ENCODE assay signal across 13 cellular contexts in the genomic region with DNA sequence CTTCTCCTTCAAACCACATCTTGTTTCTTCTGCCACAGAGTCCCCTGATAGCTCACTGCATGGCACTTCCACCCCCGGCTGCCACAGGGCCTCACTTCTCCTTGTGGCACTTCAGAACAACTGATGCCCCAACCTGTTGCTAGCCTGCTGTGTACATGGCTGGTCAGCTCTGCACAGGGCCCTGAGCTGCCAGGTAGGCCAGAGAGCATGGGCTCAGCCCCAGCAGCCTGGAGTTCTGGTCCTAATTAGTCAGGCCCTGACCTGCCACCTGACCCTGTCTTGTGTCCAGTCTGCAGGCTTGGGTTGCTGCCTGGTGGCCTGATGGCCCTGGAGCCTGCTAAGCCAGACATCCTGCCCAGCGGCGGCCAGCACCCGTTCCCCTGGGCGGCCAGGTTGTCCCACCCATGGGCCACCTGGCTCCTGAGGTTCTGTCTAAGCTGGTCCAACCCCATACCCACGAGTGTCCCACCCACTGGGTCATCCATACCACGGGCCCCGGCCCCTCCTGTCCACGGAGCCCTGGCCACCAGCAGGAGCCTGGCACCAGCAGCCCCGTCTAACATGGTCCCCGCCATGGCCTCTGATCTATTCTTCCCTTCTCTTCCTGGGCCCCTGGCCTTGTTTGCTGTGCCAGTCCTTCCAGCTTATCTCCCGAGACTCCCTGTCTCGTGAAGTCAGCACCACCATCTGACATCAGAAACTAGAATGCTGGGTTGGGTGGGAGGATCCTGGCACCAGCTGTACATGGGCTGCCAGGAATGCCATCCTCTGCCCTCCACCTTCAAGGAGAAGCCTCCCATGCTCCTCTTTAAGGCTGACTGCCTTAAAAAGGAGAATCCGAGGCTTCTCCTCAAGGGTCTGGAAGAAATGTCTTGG. TPM values are rescaled to one million over a fixed set of nuclear protein-coding genes. Genes with fewer than 3 reads are reported as not detected.
A peak's percentile ranks its signal among the peaks of the same experiment; 100 is the strongest.
DNase-seq lines count a peak whose midpoint lies in the region; ATAC-seq and TF ChIP-seq lines count a peak whose summit lies in the region.
"Had no signal": no experiment of that assay in that cellular context is flagged by ENCODE, and none has a peak within 500 bp of the region (broad histone marks: within the 10 kb centered on the region; RNA-seq: fewer than 3 reads in every experiment).

No MANE protein-coding gene starts in this region.

- TF ChIP-seq CTCF in CD14-positive monocyte (IDR thresholded peaks at IDR 0.05) (no peak), nephron progenitor cell (IDR thresholded peaks at IDR 0.05) (no peak)

- H3K4me1 ChIP-seq in CD8-positive, alpha-beta memory T cell (ENCODE audit: insufficient read depth, low read length) = peaks cover 21% of the 10 kb centered on the region

- H3K36me3 ChIP-seq in CD8-positive, alpha-beta memory T cell (ENCODE audit: insufficient read depth, low read length) = no peaks in the 10 kb centered on the region
- H3K36me3 ChIP-seq: BE2C had no signal

- H3K27ac ChIP-seq in CD8-positive, alpha-beta memory T cell (ENCODE audit: low read depth, low read length) = no peak overlapping the region
- H3K27ac ChIP-seq: epithelial cell of prostate had no signal

- H3K4me1 Mint-ChIP-seq in CD14-positive monocyte (peaks cover 29% of the 10 kb centered on the region), nephron progenitor cell (peaks cover 46% of the 10 kb centered on the region)
- peaks cover 12 to 21% (median 16%) of the 10 kb centered on the region in 3 donors for H3K4me1 Mint-ChIP-seq in CD8-positive, alpha-beta memory T cell

- no peaks in the 10 kb centered on the region for H3K9me3 ChIP-seq in CD8-positive, alpha-beta memory T cell (ENCODE audit: low read length)
- H3K9me3 ChIP-seq: BE2C, SK-N-SH had no signal

- H3K36me3 Mint-ChIP-seq in CD14-positive monocyte = peaks cover 5 to 11% of the 10 kb centered on the region in 2 donors
- peaks cover 0 to 11% (median 8%) of the 10 kb centered on the region in 3 donors for H3K36me3 Mint-ChIP-seq in CD8-positive, alpha-beta memory T cell
- H3K36me3 Mint-ChIP-seq in nephron progenitor cell (ENCODE audit: low read depth) = no peaks in the 10 kb centered on the region

- H3K9me3 Mint-ChIP-seq in CD14-positive monocyte = peaks cover 6 to 9% (median 7%) of the 10 kb centered on the region in 7 donors
- H3K9me3 Mint-ChIP-seq in CD8-positive, alpha-beta memory T cell = no peaks in the 10 kb centered on the region
- no peaks in the 10 kb centered on the region for H3K9me3 Mint-ChIP-seq in nephron progenitor cell

- intact Hi-C loops in CD14-positive monocyte (cut with micrococcal nuclease) = loop anchor here in 1 of 2 donors (2.0 kb wide), 1 partner anchor 14 kb away; no protein-coding TSS in a partner anchor

- CTCF ChIA-PET in CD8-positive, alpha-beta memory T cell (lab: Charles Lee) = interaction anchor here (2.0 to 3.0 kb wide), 3 partner anchors 8 to 62 kb away, joined by 5 to 13 read pairs (median 11); no protein-coding TSS in a partner anchor

- H3K4me3 Mint-ChIP-seq in CD14-positive monocyte (peak overlapping the region in 1 of 2 donors; percentile 7), nephron progenitor cell (peak overlapping the region; percentile 44)
- peak overlapping the region in 4 of 7 donors; percentile 5 to 60 (median 45) for H3K4me3 Mint-ChIP-seq in CD8-positive, alpha-beta memory T cell

- H3K27me3 ChIP-seq in CD8-positive, alpha-beta memory T cell (ENCODE audit: insufficient read depth, low read length, poor library complexity, severe bottlenecking) = no peaks in the 10 kb centered on the region
- H3K27me3 ChIP-seq: BE2C had no signal

- H3K27me3 Mint-ChIP-seq in CD14-positive monocyte (ENCODE audit: low read depth in 3 of 3) = peaks cover 0 to 5% (median 2%) of the 10 kb centered on the region in 3 donors
- H3K27me3 Mint-ChIP-seq in CD8-positive, alpha-beta memory T cell = peaks cover 0 to 5% of the 10 kb centered on the region in 2 donors
- H3K27me3 Mint-ChIP-seq in nephron progenitor cell (ENCODE audit: low read depth, poor library complexity) = peaks cover 13% of the 10 kb centered on the region

- H3K27ac Mint-ChIP-seq in CD14-positive monocyte (peak overlapping the region in 4 of 7 donors; percentile 13 to 58 (median 56)), nephron progenitor cell (no peak overlapping the region)
- peak overlapping the region in 6 of 8 donors; percentile 48 to 98 (median 89) for H3K27ac Mint-ChIP-seq in CD8-positive, alpha-beta memory T cell

- H3K4me3 ChIP-seq in CD8-positive, alpha-beta memory T cell (ENCODE audit: low read length) = no peak overlapping the region

- POLR2A ChIA-PET in CD8-positive, alpha-beta memory T cell (lab: Charles Lee) = interaction anchor here (1.4 kb wide), 1 partner anchor 21 kb away, joined by 3 read pairs; a partner anchor contains a TSS

- no peak for DNase-seq in CD14-positive monocyte (ENCODE audit: low spot score)
- DNase-seq in CD8-positive, alpha-beta memory T cell = peak in 1 of 5 donors; percentile 41
- DNase-seq in fibroblast of gingiva (ENCODE audit: low read depth) = peak; percentile 16
- no peak for DNase-seq in nephron progenitor cell
- no peak for DNase-seq in SIG-M5 treated with dmso at 0.1 percent for 504 hours (lab: John Stamatoyannopoulos, UW; ENCODE audit: unreplicated experiment)
- DNase-seq in NCI-H526 treated with DMSO at 0.1 percent for 48 hours (lab: John Stamatoyannopoulos, UW) = no peak
- DNase-seq: BE2C, DMS79 treated with DMSO at 0.1 percent for 48 hours, NCI-H187 treated with DMSO at 0.1 percent for 48 hours, NCI-H510A treated with DMSO at 0.1 percent for 48 hours, SK-N-SH had no signal

- ATAC-seq in GM18502 (IDR thresholded peaks at IDR 0.05; ENCODE audit: poor library complexity, unreplicated experiment) = no peak

RNA-seq across cellular contexts. Expression of a gene that starts 3.1 kb away (rescaled TPM):
- polyA plus RNA-seq in CD14-positive monocyte = 10 to 100 TPM; 22.4 to 24.5 TPM
- 10 to 100 TPM; 64.3 to 64.5 TPM for total RNA-seq in CD8-positive, alpha-beta memory T cell
- 108 TPM for polyA plus RNA-seq in CD8-positive, alpha-beta memory T cell

RNA-seq across cellular contexts. Expression of a gene that starts 21.3 kb away (rescaled TPM):
- 10 to 100 TPM; 25.9 to 29.5 TPM for polyA plus RNA-seq in CD14-positive monocyte
- 10 to 100 TPM; 34.0 to 34.8 TPM for total RNA-seq in CD8-positive, alpha-beta memory T cell
- polyA plus RNA-seq in CD8-positive, alpha-beta memory T cell = 26.6 TPM
